8 cellular contexts compared by ENCODE assay signal in the genomic region with DNA sequence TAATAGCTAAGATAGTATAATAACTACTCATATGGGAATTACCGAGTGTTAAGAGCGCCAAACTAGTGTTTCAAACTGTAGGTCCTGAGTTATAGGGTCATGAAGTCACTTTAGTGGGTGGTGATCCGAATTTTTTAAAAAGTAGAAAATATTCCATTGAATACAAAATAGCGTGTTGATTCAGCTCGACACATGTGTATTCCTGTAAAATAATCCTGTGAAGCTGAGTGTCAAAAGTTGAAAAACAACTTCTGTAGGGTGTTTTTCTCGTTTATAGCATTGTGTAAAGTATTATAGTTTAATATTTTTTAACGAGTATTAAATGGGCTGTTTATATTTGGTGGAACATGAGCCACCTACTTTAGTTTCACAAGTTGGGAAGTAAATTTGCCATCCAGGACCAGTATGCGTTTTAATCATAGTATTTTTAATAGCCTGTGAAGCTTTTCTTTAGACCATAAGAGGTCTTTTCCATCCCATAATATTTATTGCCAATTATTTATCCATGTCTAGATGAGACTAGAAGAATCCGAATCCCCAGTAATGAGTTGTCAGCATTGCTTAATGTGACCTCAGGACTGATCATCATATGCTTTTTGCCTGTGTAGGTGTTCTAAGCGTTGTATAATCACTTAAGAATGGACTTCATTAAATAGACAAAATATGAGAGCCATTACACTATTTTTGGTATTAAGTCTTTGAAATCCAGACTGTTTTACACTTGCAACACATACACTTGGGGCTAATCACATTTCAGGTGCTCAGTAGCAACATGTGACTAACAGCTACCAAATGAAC.
DNase-seq lines count a peak whose midpoint lies in the region; ATAC-seq and TF ChIP-seq lines count a peak whose summit lies in the region.

No MANE protein-coding gene starts in this region.

- no peak for ATAC-seq in activated naive CD8-positive, alpha-beta T cell treated with anti-CD3 and anti-CD28 coated beads, Interleukin-2, amount 10 ng/mL, durations not matched to agents 7 days and 5 days (ENCODE audit: low read depth)
- ATAC-seq in left lung, result no peak
- no peak for ATAC-seq in GM21786 (IDR thresholded peaks at IDR 0.05; ENCODE audit: unreplicated experiment)
- no peak for ATAC-seq in GM19395 (IDR thresholded peaks at IDR 0.05; ENCODE audit: unreplicated experiment)
- no peak for ATAC-seq in GM19463 (IDR thresholded peaks at IDR 0.05; ENCODE audit: unreplicated experiment)

- no peak for TF ChIP-seq EP300 in tibial nerve (IDR thresholded peaks at IDR 0.05)

- no peak for TF ChIP-seq CTCF in left lung (IDR thresholded peaks at IDR 0.05)
- TF ChIP-seq CTCF in tibial nerve (IDR thresholded peaks at IDR 0.05), result no peak

- H3K27me3 ChIP-seq in left lung (no peaks in the 10 kb centered on the region), tibial nerve (no peaks in the 10 kb centered on the region)

- H3K4me3 ChIP-seq in left lung, result peak overlapping the region; percentile 54 to 75
- H3K4me3 ChIP-seq in tibial nerve, result peak overlapping the region; percentile 77 to 91 (median 84)

- no peak for DNase-seq in activated T-cell treated with anti-CD3 and anti-CD28 coated beads, Interleukin-2, amount 50 U/mL, for 24 hours
- DNase-seq in activated T-cell treated with anti-CD3 and anti-CD28 coated beads, Interleukin-2, amount 50 U/mL, for 1 hour, result no peak
- no peak for DNase-seq in activated naive CD8-positive, alpha-beta T cell treated with anti-CD3 and anti-CD28 coated beads, Interleukin-2, amount 10 ng/mL, durations not matched to agents 7 days and 5 days
- DNase-seq in left lung (no peak), tibial nerve (ENCODE audit: low spot score in 2 of 2) (no peak)

- H3K36me3 ChIP-seq in left lung (peaks cover 0 to 13% of the 10 kb centered on the region in 2 donors), tibial nerve (no peaks in the 10 kb centered on the region)

- H3K27me3 Mint-ChIP-seq in activated T-cell treated with anti-CD3 and anti-CD28 coated beads, Interleukin-2, amount 50 U/mL, for 24 hours, result no peaks in the 10 kb centered on the region
- no peaks in the 10 kb centered on the region for H3K27me3 Mint-ChIP-seq in activated naive CD8-positive, alpha-beta T cell treated with anti-CD3 and anti-CD28 coated beads, Interleukin-2, amount 10 ng/mL, durations not matched to agents 7 days and 5 days

- H3K9me3 ChIP-seq in left lung (no peaks in the 10 kb centered on the region), tibial nerve (no peaks in the 10 kb centered on the region)

- H3K4me1 ChIP-seq in left lung (peaks cover 33 to 66% of the 10 kb centered on the region in 2 donors), tibial nerve (peaks cover 0 to 69% (median 44%) of the 10 kb centered on the region in 4 donors)

- H3K4me1 Mint-ChIP-seq in activated T-cell treated with anti-CD3 and anti-CD28 coated beads, Interleukin-2, amount 50 U/mL, for 24 hours (ENCODE audit: low read depth), result peaks cover 58% of the 10 kb centered on the region
- peaks cover 51% of the 10 kb centered on the region for H3K4me1 Mint-ChIP-seq in activated naive CD8-positive, alpha-beta T cell treated with anti-CD3 and anti-CD28 coated beads, Interleukin-2, amount 10 ng/mL, durations not matched to agents 7 days and 5 days

- peaks cover 58% of the 10 kb centered on the region for H3K36me3 Mint-ChIP-seq in activated T-cell treated with anti-CD3 and anti-CD28 coated beads, Interleukin-2, amount 50 U/mL, for 24 hours (ENCODE audit: low read depth)
- peaks cover 18% of the 10 kb centered on the region for H3K36me3 Mint-ChIP-seq in activated naive CD8-positive, alpha-beta T cell treated with anti-CD3 and anti-CD28 coated beads, Interleukin-2, amount 10 ng/mL, durations not matched to agents 7 days and 5 days

- TF ChIP-seq POLR2A in tibial nerve (IDR thresholded peaks at IDR 0.05), result no peak

- intact Hi-C loops in left lung (cut with DNase I), result no loop called here

- peak overlapping the region; percentile 88 for H3K4me3 Mint-ChIP-seq in activated T-cell treated with anti-CD3 and anti-CD28 coated beads, Interleukin-2, amount 50 U/mL, for 24 hours
- peak overlapping the region; percentile 90 for H3K4me3 Mint-ChIP-seq in activated naive CD8-positive, alpha-beta T cell treated with anti-CD3 and anti-CD28 coated beads, Interleukin-2, amount 10 ng/mL, durations not matched to agents 7 days and 5 days

- POLR2A ChIA-PET in activated naive CD8-positive, alpha-beta T cell treated with anti-CD3 and anti-CD28 coated beads, Interleukin-2, amount 10 ng/mL, durations not matched to agents 7 days and 5 days (lab: Charles Lee), result interaction anchor here (1.1 kb wide), 1 partner anchor 45 kb away, joined by 4 read pairs; no protein-coding TSS in a partner anchor

- WGBS in tibial nerve, 2 donors, result 12 to 14% methylated on average over 10 of the region's 10 CpGs

- H3K27ac Mint-ChIP-seq in activated T-cell treated with anti-CD3 and anti-CD28 coated beads, Interleukin-2, amount 50 U/mL, for 24 hours, result peak overlapping the region; percentile 95
- H3K27ac Mint-ChIP-seq in activated naive CD8-positive, alpha-beta T cell treated with anti-CD3 and anti-CD28 coated beads, Interleukin-2, amount 10 ng/mL, durations not matched to agents 7 days and 5 days, result peak overlapping the region; percentile 91

- no peaks in the 10 kb centered on the region for H3K9me3 Mint-ChIP-seq in activated T-cell treated with anti-CD3 and anti-CD28 coated beads, Interleukin-2, amount 50 U/mL, for 24 hours
- no peaks in the 10 kb centered on the region for H3K9me3 Mint-ChIP-seq in activated naive CD8-positive, alpha-beta T cell treated with anti-CD3 and anti-CD28 coated beads, Interleukin-2, amount 10 ng/mL, durations not matched to agents 7 days and 5 days

- peak overlapping the region; percentile 99 to 100 for H3K27ac ChIP-seq in left lung
- H3K27ac ChIP-seq in tibial nerve, result peak overlapping the region in 3 of 4 donors; percentile 99 to 100 (median 100)
